Comparison of ENCODE assay signal across 1 cellular context in genomic region chr2:231315896-231316295, GRCh38.
TF ChIP-seq lines count a peak whose summit lies in the region.

No MANE protein-coding gene starts in this region.

TF ChIP-seq in GM12878, 131 proteins besides CTCF, POLR2A, EP300 and RAD21 (continued from another document and continues in another):
- TF ChIP-seq, protein P1, sequence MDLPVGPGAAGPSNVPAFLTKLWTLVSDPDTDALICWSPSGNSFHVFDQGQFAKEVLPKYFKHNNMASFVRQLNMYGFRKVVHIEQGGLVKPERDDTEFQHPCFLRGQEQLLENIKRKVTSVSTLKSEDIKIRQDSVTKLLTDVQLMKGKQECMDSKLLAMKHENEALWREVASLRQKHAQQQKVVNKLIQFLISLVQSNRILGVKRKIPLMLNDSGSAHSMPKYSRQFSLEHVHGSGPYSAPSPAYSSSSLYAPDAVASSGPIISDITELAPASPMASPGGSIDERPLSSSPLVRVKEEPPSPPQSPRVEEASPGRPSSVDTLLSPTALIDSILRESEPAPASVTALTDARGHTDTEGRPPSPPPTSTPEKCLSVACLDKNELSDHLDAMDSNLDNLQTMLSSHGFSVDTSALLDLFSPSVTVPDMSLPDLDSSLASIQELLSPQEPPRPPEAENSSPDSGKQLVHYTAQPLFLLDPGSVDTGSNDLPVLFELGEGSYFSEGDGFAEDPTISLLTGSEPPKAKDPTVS (IDR thresholded peaks at IDR 0.05; ENCODE audit: low read depth, low read length): no peak
- TF ChIP-seq SP1 (IDR thresholded peaks at IDR 0.05; ENCODE audit: low read depth, low read length) (no peak), SMARCA5 (IDR thresholded peaks at IDR 0.05) (no peak; the same call in 1 of the 2 replicates), SMAD1 (IDR thresholded peaks at IDR 0.05; ENCODE audit: low read depth, partially characterized antibody) (no peak), MTA3 (IDR thresholded peaks at IDR 0.05; ENCODE audit: borderline replicate concordance, low read length) (peak; percentile 35; the same call in 1 of the 2 replicates), DPF2 (IDR thresholded peaks at IDR 0.05) (0 out of 2 replicates have a peak, but pooled peaks have one; percentile 46), POLR2AphosphoS5 (IDR thresholded peaks at IDR 0.05; ENCODE audit: low read length) (no peak), ZNF622 (IDR thresholded peaks at IDR 0.05) (no peak), SMAD5 (IDR thresholded peaks at IDR 0.05; ENCODE audit: low read depth) (no peak), MAX (IDR thresholded peaks at IDR 0.05; ENCODE audit: low read depth, low read length) (no peak), ZSCAN29 (IDR thresholded peaks at IDR 0.05) (no peak), SREBF1 (IDR thresholded peaks at IDR 0.05; ENCODE audit: low read length) (no peak), NR2C2 (IDR thresholded peaks at IDR 0.05; ENCODE audit: borderline replicate concordance, control insufficient read depth, insufficient read length, low read depth) (no peak), BCL3 (IDR thresholded peaks at IDR 0.05; ENCODE audit: borderline replicate concordance, insufficient read depth, low read depth, low read length, poor library complexity, severe bottlenecking) (no peak), REST (IDR thresholded peaks at IDR 0.05; ENCODE audit: low read depth, low read length) (no peak), ZNF274 (IDR thresholded peaks at IDR 0.05; ENCODE audit: insufficient read depth, insufficient read length) (no peak), TBL1XR1 (IDR thresholded peaks at IDR 0.05; ENCODE audit: low read depth, low read length) (no peak), NRF1 (conservative IDR thresholded peaks at IDR 0.05; ENCODE audit: low read depth, low read length) (no peak), PRDM15 (CRISPR knock-in tag; IDR thresholded peaks at IDR 0.05) (no peak), FOXM1 (IDR thresholded peaks at IDR 0.05; ENCODE audit: low read depth, low read length) (peak; percentile 44; the same call in 1 of the 2 replicates), JUNB (IDR thresholded peaks at IDR 0.05) (no peak), EED (IDR thresholded peaks at IDR 0.05; ENCODE audit: low read depth) (no peak), HDAC6 (IDR thresholded peaks at IDR 0.05; ENCODE audit: unreplicated experiment) (no peak), ATF7 (IDR thresholded peaks at IDR 0.05; ENCODE audit: low read depth) (peak; percentile 72), KLF5 (IDR thresholded peaks at IDR 0.05; ENCODE audit: partially characterized antibody) (no peak), HDAC2 (IDR thresholded peaks at IDR 0.05) (no peak), ZNF207 (IDR thresholded peaks at IDR 0.05; ENCODE audit: borderline replicate concordance) (no peak), MEF2A (IDR thresholded peaks at IDR 0.05; ENCODE audit: insufficient read depth, low read depth, low read length) (peak; percentile 97), SPI1 (IDR thresholded peaks at IDR 0.05; ENCODE audit: borderline replicate concordance, insufficient read depth, low read depth, low read length) (peak; percentile 92), CHD2 (IDR thresholded peaks at IDR 0.05; ENCODE audit: borderline replicate concordance, low read depth, low read length) (no peak), NBN (IDR thresholded peaks at IDR 0.05) (peak; percentile 81)
- TF ChIP-seq, protein P2, sequence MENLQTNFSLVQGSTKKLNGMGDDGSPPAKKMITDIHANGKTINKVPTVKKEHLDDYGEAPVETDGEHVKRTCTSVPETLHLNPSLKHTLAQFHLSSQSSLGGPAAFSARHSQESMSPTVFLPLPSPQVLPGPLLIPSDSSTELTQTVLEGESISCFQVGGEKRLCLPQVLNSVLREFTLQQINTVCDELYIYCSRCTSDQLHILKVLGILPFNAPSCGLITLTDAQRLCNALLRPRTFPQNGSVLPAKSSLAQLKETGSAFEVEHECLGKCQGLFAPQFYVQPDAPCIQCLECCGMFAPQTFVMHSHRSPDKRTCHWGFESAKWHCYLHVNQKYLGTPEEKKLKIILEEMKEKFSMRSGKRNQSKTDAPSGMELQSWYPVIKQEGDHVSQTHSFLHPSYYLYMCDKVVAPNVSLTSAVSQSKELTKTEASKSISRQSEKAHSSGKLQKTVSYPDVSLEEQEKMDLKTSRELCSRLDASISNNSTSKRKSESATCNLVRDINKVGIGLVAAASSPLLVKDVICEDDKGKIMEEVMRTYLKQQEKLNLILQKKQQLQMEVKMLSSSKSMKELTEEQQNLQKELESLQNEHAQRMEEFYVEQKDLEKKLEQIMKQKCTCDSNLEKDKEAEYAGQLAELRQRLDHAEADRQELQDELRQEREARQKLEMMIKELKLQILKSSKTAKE (IDR thresholded peaks at IDR 0.05; ENCODE audit: low read depth, poor library complexity, severe bottlenecking): peak; percentile 29
- TF ChIP-seq, protein P3, sequence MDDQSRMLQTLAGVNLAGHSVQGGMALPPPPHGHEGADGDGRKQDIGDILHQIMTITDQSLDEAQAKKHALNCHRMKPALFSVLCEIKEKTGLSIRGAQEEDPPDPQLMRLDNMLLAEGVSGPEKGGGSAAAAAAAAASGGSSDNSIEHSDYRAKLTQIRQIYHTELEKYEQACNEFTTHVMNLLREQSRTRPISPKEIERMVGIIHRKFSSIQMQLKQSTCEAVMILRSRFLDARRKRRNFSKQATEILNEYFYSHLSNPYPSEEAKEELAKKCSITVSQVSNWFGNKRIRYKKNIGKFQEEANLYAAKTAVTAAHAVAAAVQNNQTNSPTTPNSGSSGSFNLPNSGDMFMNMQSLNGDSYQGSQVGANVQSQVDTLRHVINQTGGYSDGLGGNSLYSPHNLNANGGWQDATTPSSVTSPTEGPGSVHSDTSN (IDR thresholded peaks at IDR 0.05; ENCODE audit: insufficient replicate concordance, low read depth, low read length): peak; percentile 41
- TF ChIP-seq, protein P4, sequence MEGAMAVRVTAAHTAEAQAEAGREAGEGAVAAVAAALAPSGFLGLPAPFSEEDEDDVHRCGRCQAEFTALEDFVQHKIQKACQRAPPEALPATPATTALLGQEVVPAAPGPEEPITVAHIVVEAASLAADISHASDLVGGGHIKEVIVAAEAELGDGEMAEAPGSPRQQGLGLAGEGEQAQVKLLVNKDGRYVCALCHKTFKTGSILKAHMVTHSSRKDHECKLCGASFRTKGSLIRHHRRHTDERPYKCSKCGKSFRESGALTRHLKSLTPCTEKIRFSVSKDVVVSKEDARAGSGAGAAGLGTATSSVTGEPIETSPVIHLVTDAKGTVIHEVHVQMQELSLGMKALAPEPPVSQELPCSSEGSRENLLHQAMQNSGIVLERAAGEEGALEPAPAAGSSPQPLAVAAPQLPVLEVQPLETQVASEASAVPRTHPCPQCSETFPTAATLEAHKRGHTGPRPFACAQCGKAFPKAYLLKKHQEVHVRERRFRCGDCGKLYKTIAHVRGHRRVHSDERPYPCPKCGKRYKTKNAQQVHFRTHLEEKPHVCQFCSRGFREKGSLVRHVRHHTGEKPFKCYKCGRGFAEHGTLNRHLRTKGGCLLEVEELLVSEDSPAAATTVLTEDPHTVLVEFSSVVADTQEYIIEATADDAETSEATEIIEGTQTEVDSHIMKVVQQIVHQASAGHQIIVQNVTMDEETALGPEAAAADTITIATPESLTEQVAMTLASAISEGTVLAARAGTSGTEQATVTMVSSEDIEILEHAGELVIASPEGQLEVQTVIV (IDR thresholded peaks at IDR 0.05; ENCODE audit: borderline replicate concordance, partially characterized antibody): no peak
- TF ChIP-seq, protein P5, sequence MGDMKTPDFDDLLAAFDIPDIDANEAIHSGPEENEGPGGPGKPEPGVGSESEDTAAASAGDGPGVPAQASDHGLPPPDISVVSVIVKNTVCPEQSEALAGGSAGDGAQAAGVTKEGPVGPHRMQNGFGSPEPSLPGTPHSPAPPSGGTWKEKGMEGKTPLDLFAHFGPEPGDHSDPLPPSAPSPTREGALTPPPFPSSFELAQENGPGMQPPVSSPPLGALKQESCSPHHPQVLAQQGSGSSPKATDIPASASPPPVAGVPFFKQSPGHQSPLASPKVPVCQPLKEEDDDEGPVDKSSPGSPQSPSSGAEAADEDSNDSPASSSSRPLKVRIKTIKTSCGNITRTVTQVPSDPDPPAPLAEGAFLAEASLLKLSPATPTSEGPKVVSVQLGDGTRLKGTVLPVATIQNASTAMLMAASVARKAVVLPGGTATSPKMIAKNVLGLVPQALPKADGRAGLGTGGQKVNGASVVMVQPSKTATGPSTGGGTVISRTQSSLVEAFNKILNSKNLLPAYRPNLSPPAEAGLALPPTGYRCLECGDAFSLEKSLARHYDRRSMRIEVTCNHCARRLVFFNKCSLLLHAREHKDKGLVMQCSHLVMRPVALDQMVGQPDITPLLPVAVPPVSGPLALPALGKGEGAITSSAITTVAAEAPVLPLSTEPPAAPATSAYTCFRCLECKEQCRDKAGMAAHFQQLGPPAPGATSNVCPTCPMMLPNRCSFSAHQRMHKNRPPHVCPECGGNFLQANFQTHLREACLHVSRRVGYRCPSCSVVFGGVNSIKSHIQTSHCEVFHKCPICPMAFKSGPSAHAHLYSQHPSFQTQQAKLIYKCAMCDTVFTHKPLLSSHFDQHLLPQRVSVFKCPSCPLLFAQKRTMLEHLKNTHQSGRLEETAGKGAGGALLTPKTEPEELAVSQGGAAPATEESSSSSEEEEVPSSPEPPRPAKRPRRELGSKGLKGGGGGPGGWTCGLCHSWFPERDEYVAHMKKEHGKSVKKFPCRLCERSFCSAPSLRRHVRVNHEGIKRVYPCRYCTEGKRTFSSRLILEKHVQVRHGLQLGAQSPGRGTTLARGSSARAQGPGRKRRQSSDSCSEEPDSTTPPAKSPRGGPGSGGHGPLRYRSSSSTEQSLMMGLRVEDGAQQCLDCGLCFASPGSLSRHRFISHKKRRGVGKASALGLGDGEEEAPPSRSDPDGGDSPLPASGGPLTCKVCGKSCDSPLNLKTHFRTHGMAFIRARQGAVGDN (IDR thresholded peaks at IDR 0.05): no peak
